ENCODE assay signal across 9 cellular contexts in the genomic region with DNA sequence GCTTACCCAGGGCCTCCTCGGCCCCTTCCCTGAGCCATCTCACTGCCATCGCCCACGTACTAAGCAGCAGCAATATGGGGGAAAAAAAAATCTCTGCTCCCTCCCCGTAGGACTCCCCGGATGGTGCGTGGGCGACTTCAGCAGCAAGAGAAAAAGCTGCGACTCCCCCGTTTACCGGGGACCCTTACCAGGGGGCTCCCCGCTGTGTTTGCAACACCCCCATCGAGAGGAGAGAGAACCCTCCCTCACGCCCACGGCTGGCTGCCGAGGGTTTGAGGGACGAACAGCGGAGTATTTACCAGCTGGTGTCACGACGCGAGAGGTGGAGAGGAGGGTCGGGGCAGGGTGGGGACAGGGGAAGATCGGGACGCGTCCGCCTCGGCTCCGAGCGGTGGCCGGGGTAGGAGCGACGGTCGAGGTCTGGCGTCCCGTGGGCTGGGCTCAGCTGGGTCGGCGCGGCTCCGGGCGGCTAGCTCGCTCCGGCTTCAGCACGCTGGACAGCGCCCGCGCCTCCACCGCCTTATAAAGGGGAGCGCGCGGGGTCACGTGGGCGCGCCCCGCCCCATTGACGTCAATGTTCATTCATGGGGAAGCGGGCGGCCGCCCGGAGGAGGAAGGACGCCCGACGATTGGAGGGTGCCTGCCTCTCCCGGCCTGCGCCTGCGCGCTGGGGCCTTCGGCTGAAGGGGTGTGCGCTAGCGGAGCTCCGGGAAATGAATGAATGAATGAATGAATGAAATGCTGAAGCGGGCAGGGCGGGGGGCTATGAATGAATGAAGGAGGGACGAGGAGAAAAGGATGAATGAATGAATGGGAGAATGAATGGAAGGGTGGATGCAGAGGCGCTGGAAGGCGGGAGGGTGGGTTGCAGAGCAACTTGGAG. TPM values are rescaled to one million over a fixed set of nuclear protein-coding genes. Genes with fewer than 3 reads are reported as not detected.
DNase-seq lines count a peak whose midpoint lies in the region; ATAC-seq and TF ChIP-seq lines count a peak whose summit lies in the region.
"Had no signal": no experiment of that assay in that cellular context is flagged by ENCODE, and none has a peak within 500 bp of the region (broad histone marks: within the 10 kb centered on the region; RNA-seq: fewer than 3 reads in every experiment).

A gene (minus strand): TSS at position 495 of the 883 bp plus-strand sequence. CDS start 726 bp downstream, outside the sequence.

- H3K9me3 Mint-ChIP-seq in glutamatergic neuron (ENCODE audit: unreplicated experiment), result peaks cover 18% of the 10 kb centered on the region

- H3K27ac Mint-ChIP-seq in glutamatergic neuron (ENCODE audit: unreplicated experiment), result peak within 1 kb of the TSS; percentile 48

- 2 to 4% methylated on average over 37 to 56 of the region's 74 CpGs for WGBS in thyroid gland, 2 donors

- no peaks in the 10 kb centered on the region for H3K79me2 ChIP-seq in parathyroid adenoma

- H3K4me1 ChIP-seq in parathyroid adenoma, result peaks cover 15% of the 10 kb centered on the region
- peaks cover 23 to 48% of the 10 kb centered on the region in 2 donors for H3K4me1 ChIP-seq in thyroid gland

- TF ChIP-seq POLR2A in thyroid gland (IDR thresholded peaks at IDR 0.05), result no peak

- no peak for TF ChIP-seq CTCF in glutamatergic neuron (IDR thresholded peaks at IDR 0.05; ENCODE audit: partially characterized antibody, unreplicated experiment)
- TF ChIP-seq CTCF in parathyroid adenoma (IDR thresholded peaks at IDR 0.05), result no peak
- no peak for TF ChIP-seq CTCF in thyroid gland (IDR thresholded peaks at IDR 0.05)

- no peaks in the 10 kb centered on the region for H3K9me3 ChIP-seq in parathyroid adenoma (ENCODE audit: control insufficient read depth, low read length)
- no peaks in the 10 kb centered on the region for H3K9me3 ChIP-seq in thyroid gland

- peaks cover 32% of the 10 kb centered on the region for H3K4me1 Mint-ChIP-seq in glutamatergic neuron (ENCODE audit: low read depth, unreplicated experiment)

- H3K27ac ChIP-seq in parathyroid adenoma, result no peak within 1 kb of the TSS
- H3K27ac ChIP-seq in thyroid gland, result no peak within 1 kb of the TSS

- H3K9ac ChIP-seq in parathyroid adenoma, result no peak within 1 kb of the TSS

- H3K4me3 Mint-ChIP-seq in glutamatergic neuron (ENCODE audit: unreplicated experiment), result peak within 1 kb of the TSS; percentile 84

- peak within 1 kb of the TSS; percentile 56 for H2AFZ ChIP-seq in parathyroid adenoma

- H3K27me3 Mint-ChIP-seq in glutamatergic neuron (ENCODE audit: unreplicated experiment), result peaks cover 51% of the 10 kb centered on the region

- H3K4me2 ChIP-seq in parathyroid adenoma (ENCODE audit: low read length), result no peak within 1 kb of the TSS

- no peak within 1 kb of the TSS for H3K4me3 ChIP-seq in parathyroid adenoma (ENCODE audit: low read depth, low read length)
- H3K4me3 ChIP-seq in thyroid gland (replicated peaks in 1 of 3), result no peak within 1 kb of the TSS

- peak; percentile 72 for ATAC-seq in HG02571 (IDR thresholded peaks at IDR 0.05; ENCODE audit: unreplicated experiment)

- intact Hi-C loops in thyroid gland (cut with DNase I), result loop anchor here (10.0 kb wide), 1 partner anchor 271 kb away; a partner anchor contains a TSS

- no peaks in the 10 kb centered on the region for H3K36me3 ChIP-seq in parathyroid adenoma (ENCODE audit: control insufficient read depth, insufficient read depth, low read length)
- H3K36me3 ChIP-seq in thyroid gland, result peaks cover 0 to 3% of the 10 kb centered on the region in 2 donors

- H3K27me3 ChIP-seq in parathyroid adenoma (ENCODE audit: control insufficient read depth, insufficient read depth, low read length) (no peaks in the 10 kb centered on the region), thyroid gland (peaks cover 30% of the 10 kb centered on the region)

- H3K36me3 Mint-ChIP-seq in glutamatergic neuron (ENCODE audit: unreplicated experiment), result no peaks in the 10 kb centered on the region

- peak; percentile 93 for DNase-seq in EL
- DNase-seq in NCI-H1105 treated with DMSO at 0.1 percent for 48 hours (lab: John Stamatoyannopoulos, UW), result peak; percentile 89
- DNase-seq in SKM-1 (lab: John Stamatoyannopoulos, UW; ENCODE audit: unreplicated experiment), result peak; percentile 54
- DNase-seq in activated naive CD4-positive, alpha-beta T cell treated with anti-CD3 and anti-CD28 coated beads, Interleukin-2, amount 50 U/mL, for 16 hours, result peak; percentile 88
- peak; percentile 94 for DNase-seq in glutamatergic neuron
- DNase-seq in thyroid gland, result peak; percentile 85 to 87

RNA-seq across cellular contexts. Expression of the gene that starts here (rescaled TPM):
- total RNA-seq in glutamatergic neuron (ENCODE audit: unreplicated experiment) (8.4 TPM), thyroid gland (1 to 10 TPM in 2 of 4 donors, not detected in 2; 1.3 to 2.3 TPM)
- total RNA-seq: urinary bladder had no signal
